In the genomic region with DNA sequence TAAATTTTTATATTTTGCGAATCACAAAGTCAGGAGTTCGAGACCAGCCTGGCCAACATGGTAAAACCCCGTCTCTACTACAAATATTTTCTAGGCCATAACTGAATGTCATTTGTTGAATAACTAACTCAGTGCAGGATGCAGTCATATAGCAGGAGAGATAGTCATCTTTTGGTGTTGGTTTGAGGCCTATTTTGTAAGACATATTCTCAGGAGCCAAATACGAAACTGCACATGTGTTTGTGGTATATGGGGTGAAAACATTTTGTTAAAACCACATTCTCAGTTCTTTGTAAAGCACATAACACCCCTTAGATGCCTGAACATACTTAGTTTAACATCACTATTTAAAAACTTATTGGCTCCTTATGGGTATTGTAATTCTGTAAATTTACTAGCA, we compare ENCODE assay signal across 10 cellular contexts. TPM values are rescaled to one million over a fixed set of nuclear protein-coding genes. Genes with fewer than 3 reads are reported as not detected.
DNase-seq lines count a peak whose midpoint lies in the region; ATAC-seq, FAIRE-seq and TF ChIP-seq lines count a peak whose summit lies in the region.
"Had no signal": no experiment of that assay in that cellular context is flagged by ENCODE, and none has a peak within 500 bp of the region (broad histone marks: within the 10 kb centered on the region; RNA-seq: fewer than 3 reads in every experiment).

No MANE protein-coding gene starts in this region.

- TF ChIP-seq CTCF in GM12878 (IDR thresholded peaks at IDR 0.05 in 2 of 3, conservative IDR thresholded peaks at IDR 0.05 in 1 of 3; ENCODE audit: control insufficient read depth in 2 of 3, extremely low read depth in 1 of 3, insufficient read depth in 1 of 3, low read depth in 3 of 3, low read length in 3 of 3) (no peak), RWPE1 (conservative IDR thresholded peaks at IDR 0.05; ENCODE audit: low read depth) (no peak)

- POLR2A ChIA-PET in GM12878 (lab: Charles Lee) (no interaction called here), RWPE1 (lab: Yijun Ruan, JAX; ENCODE audit: low non-redundant PET) (no interaction called here)

- peak; percentile 87 for FAIRE-seq in GM12878 (lab: Jason Lieb, UNC)

- peaks cover 14% of the 10 kb centered on the region for H3K4me1 ChIP-seq in GM12878 (ENCODE audit: control insufficient read depth, insufficient read depth, low read length)

- in situ Hi-C loops in GM12878 (cut with MboI) = no loop called here

- no peaks in the 10 kb centered on the region for H4K20me1 ChIP-seq in GM12878 (ENCODE audit: control insufficient read depth, insufficient read depth)

- peaks cover 0 to 5% of the 10 kb centered on the region in 2 experiments; a peak in 3 of 4 replicates for H3K27me3 ChIP-seq in GM12878 (replicated peaks in 1 of 2; ENCODE audit: control insufficient read depth in 2 of 2, insufficient read depth in 2 of 2, low read length in 1 of 2)

- H2AFZ ChIP-seq in GM12878 (ENCODE audit: control insufficient read depth, low read depth, low read length) = no peak overlapping the region

- no peaks in the 10 kb centered on the region for H3K79me2 ChIP-seq in GM12878 (ENCODE audit: control insufficient read depth, insufficient read depth, low read length)

- no peak for TF ChIP-seq POLR2A in GM12878 (IDR thresholded peaks at IDR 0.05; ENCODE audit: low read depth, low read length)

- SMC1A ChIA-PET in GM12878 (lab: Charles Lee; ENCODE audit: uncharacterized antibody, unreplicated experiment) = interaction anchor here (0.9 to 1.4 kb wide), 3 partner anchors 18 to 46 kb away, joined by 3 to 5 read pairs (median 4); a partner anchor contains a TSS

- no peak overlapping the region for H3K4me3 ChIP-seq in GM12878

- CTCF ChIA-PET in GM12878 (lab: Yijun Ruan, JAX) = interaction anchor here (1.5 kb wide), 1 partner anchor 46 kb away, joined by 4 read pairs; no protein-coding TSS in a partner anchor
- CTCF ChIA-PET in RWPE1 (lab: Yijun Ruan, JAX) = interaction anchor here (0.9 kb wide), 2 partner anchors 20 to 346 kb away, joined by 3 read pairs; no protein-coding TSS in a partner anchor

- WGBS in GM12878 (ENCODE audit: insufficient coverage, insufficient replicate concordance, low lambda C conversion rate, missing lambda C conversion rate) = 17% methylated on average over 4 of the region's 4 CpGs

- no peak for TF ChIP-seq RAD21 in GM12878 (IDR thresholded peaks at IDR 0.05; ENCODE audit: insufficient read depth, low read depth, low read length)

- no peak overlapping the region for H3K9ac ChIP-seq in GM12878 (ENCODE audit: control insufficient read depth, insufficient read depth, low read length)

- BruUV-seq in GM12878 (replicated peaks; lab: Mats Ljungman, UMichigan) = no TSS peak

- ATAC-seq in GM18511 (IDR thresholded peaks at IDR 0.05; ENCODE audit: unreplicated experiment) (peak; percentile 75), GM21360 (IDR thresholded peaks at IDR 0.05; ENCODE audit: unreplicated experiment) (peak; percentile 67), HG03103 (IDR thresholded peaks at IDR 0.05; ENCODE audit: low read depth, unreplicated experiment) (peak; percentile 70), GM12878 (peak; percentile 91)

- H3K36me3 ChIP-seq in GM12878 (ENCODE audit: control insufficient read depth in 2 of 2, insufficient read depth in 2 of 2, low read length in 1 of 2) = no peaks in the 10 kb centered on the region

- RAD21 ChIA-PET in GM12878 (lab: Charles Lee; ENCODE audit: unreplicated experiment) = interaction anchor here (1.4 kb wide), 1 partner anchor 45 kb away, joined by 4 read pairs; no protein-coding TSS in a partner anchor

- H3K9me3 ChIP-seq in GM12878 (replicated peaks; ENCODE audit: control insufficient read depth, insufficient read depth, low read length) = no peaks in the 10 kb centered on the region; the same call in 2 of the 3 replicates

- intact Hi-C loops in GM12878 (cut with micrococcal nuclease; ENCODE audit: unreplicated experiment) = no loop called here

- TF ChIP-seq EP300 in GM12878 (IDR thresholded peaks at IDR 0.05; ENCODE audit: borderline replicate concordance in 1 of 2, control insufficient read depth in 1 of 2, low read depth in 2 of 2, low read length in 2 of 2) = peak; percentile 25 to 61; a peak in 2 of 4 replicates

- H3K4me2 ChIP-seq in GM12878 (ENCODE audit: control insufficient read depth, insufficient read depth) = peak overlapping the region; percentile 34; the same call in 1 of the 2 replicates

- H3K27ac ChIP-seq in GM12878 (ENCODE audit: control insufficient read depth, insufficient read depth) = no peak overlapping the region
- H3K27ac ChIP-seq in RWPE1 = no peak overlapping the region

- DNase-seq in GM12878 (ENCODE audit: low read depth, low spot score) (peak; percentile 57), ureter (ENCODE audit: low spot score) (no peak), NCI-H1436 (lab: John Stamatoyannopoulos, UW) (no peak), RWPE1 (ENCODE audit: low spot score) (no peak), hepatic stellate cell (ENCODE audit: low spot score) (no peak)
- DNase-seq: GF-D8, KBM-7 had no signal

TF ChIP-seq in GM12878, 131 proteins besides CTCF, POLR2A, EP300 and RAD21 (continues in another document):
- TF ChIP-seq, protein P1, sequence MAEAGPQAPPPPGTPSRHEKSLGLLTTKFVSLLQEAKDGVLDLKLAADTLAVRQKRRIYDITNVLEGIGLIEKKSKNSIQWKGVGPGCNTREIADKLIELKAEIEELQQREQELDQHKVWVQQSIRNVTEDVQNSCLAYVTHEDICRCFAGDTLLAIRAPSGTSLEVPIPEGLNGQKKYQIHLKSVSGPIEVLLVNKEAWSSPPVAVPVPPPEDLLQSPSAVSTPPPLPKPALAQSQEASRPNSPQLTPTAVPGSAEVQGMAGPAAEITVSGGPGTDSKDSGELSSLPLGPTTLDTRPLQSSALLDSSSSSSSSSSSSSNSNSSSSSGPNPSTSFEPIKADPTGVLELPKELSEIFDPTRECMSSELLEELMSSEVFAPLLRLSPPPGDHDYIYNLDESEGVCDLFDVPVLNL (IDR thresholded peaks at IDR 0.05; ENCODE audit: low read depth, low read length) = no peak
- TF ChIP-seq ZNF274 (IDR thresholded peaks at IDR 0.05; ENCODE audit: insufficient read depth, insufficient read length) (no peak), SMAD1 (IDR thresholded peaks at IDR 0.05; ENCODE audit: low read depth, partially characterized antibody) (no peak), DPF2 (IDR thresholded peaks at IDR 0.05) (0 out of 2 replicates have a peak, but pooled peaks have one; percentile 14), SUZ12 (IDR thresholded peaks at IDR 0.05; ENCODE audit: unreplicated experiment) (no peak), BHLHE40 (IDR thresholded peaks at IDR 0.05; ENCODE audit: borderline replicate concordance in 1 of 2, low read depth in 2 of 2, low read length in 1 of 2) (peak; percentile 92 to 93), ZNF217 (IDR thresholded peaks at IDR 0.05) (0 out of 2 replicates have a peak, but pooled peaks have one; percentile 31), SMARCA5 (IDR thresholded peaks at IDR 0.05) (no peak), SMC3 (IDR thresholded peaks at IDR 0.05; ENCODE audit: borderline replicate concordance, low read length) (no peak)

RNA-seq across cellular contexts. Expression of a gene that starts 4.7 kb away (rescaled TPM):
- 0.50 and 0.73 TPM in 2 replicates for total RNA-seq in GM12878 (2013; cell fraction: nucleolus; rRNA removed)
- total RNA-seq in GM12878 (2014; rRNA removed) (not detected in 2 replicates), GM12878 (2014; rRNA removed; fragmentation: Illumina TruSeq; extraction: Trizol) (not detected in 2 replicates), GM12878 (2021) (not detected in 2 replicates), ureter (12.5 TPM)
- 0.17 TPM for polyA plus RNA-seq in GM12878 (2011; ENCODE audit: low read depth)
- polyA plus RNA-seq in GM12878 (2011; rRNA removed) (0.03 TPM in 1 of 2 replicates, not detected in the other), GM12878 (2014; fragmentation: Illumina TruSeq; extraction: Trizol) (0.07 TPM in 1 of 2 replicates, not detected in the other), GM12878 (2014; fragmentation: Nextera tagmentation; extraction: Ambion mirVana) (under 1 TPM in 1 of 2 experiments, not detected in 1; 0.05 TPM), GM12878 (2014; rRNA removed) (not detected in 2 replicates), GM12878 (2016; fragmentation: Nextera tagmentation; extraction: Ambion mirVana) (not detected)
- not detected in 2 replicates for polyA plus RNA-seq in GM12878 (2011; cell fraction: cytosol; rRNA removed)
- polyA plus RNA-seq in GM12878 (2011; cell fraction: nucleus; rRNA removed) = 0.03 TPM in 1 of 2 replicates, not detected in the other
- polyA plus RNA-seq in GM12878 (2012) = 0.27 and 0.93 TPM in 2 replicates
- not detected in 2 replicates for polyA minus RNA-seq in GM12878 (2011; rRNA and poly(A)+ RNA removed)
- polyA minus RNA-seq in GM12878 (2011; cell fraction: cytosol; rRNA and poly(A)+ RNA removed) = not detected in 2 replicates
- not detected in 2 replicates for polyA minus RNA-seq in GM12878 (2011; cell fraction: nucleus; rRNA and poly(A)+ RNA removed)

RNA-seq across cellular contexts. Expression of a gene that starts 45.7 kb away (rescaled TPM):
- total RNA-seq in GM12878 (2013; cell fraction: nucleolus; rRNA removed) = 28.7 and 32.5 TPM in 2 replicates
- total RNA-seq in GM12878 (2014; rRNA removed) = 4.7 and 6.5 TPM in 2 replicates
- 7.3 and 7.5 TPM in 2 replicates for total RNA-seq in GM12878 (2014; rRNA removed; fragmentation: Illumina TruSeq; extraction: Trizol)
- total RNA-seq in GM12878 (2021) = 4.9 and 5.3 TPM in 2 replicates
- polyA plus RNA-seq in GM12878 (2011; ENCODE audit: low read depth) = 2.0 TPM
- 9.7 and 13.9 TPM in 2 replicates for polyA plus RNA-seq in GM12878 (2011; rRNA removed)
- 2.6 and 3.2 TPM in 2 replicates for polyA plus RNA-seq in GM12878 (2011; cell fraction: cytosol; rRNA removed)
- 3.6 and 4.3 TPM in 2 replicates for polyA plus RNA-seq in GM12878 (2011; cell fraction: nucleus; rRNA removed)
- 4.2 and 8.1 TPM in 2 replicates for polyA plus RNA-seq in GM12878 (2012)
- 5.8 and 7.1 TPM in 2 replicates for polyA plus RNA-seq in GM12878 (2014; fragmentation: Illumina TruSeq; extraction: Trizol)
- polyA plus RNA-seq in GM12878 (2014; fragmentation: Nextera tagmentation; extraction: Ambion mirVana) = 1 to 10 TPM; 3.3 to 5.2 TPM
- polyA plus RNA-seq in GM12878 (2014; rRNA removed) = 2.7 and 3.9 TPM in 2 replicates
- 1 to 10 TPM; 5.2 to 5.4 TPM for polyA plus RNA-seq in GM12878 (2016; fragmentation: Nextera tagmentation; extraction: Ambion mirVana)
- 6.1 and 10.5 TPM in 2 replicates for polyA minus RNA-seq in GM12878 (2011; rRNA and poly(A)+ RNA removed)
- 3.3 and 4.0 TPM in 2 replicates for polyA minus RNA-seq in GM12878 (2011; cell fraction: cytosol; rRNA and poly(A)+ RNA removed)
- polyA minus RNA-seq in GM12878 (2011; cell fraction: nucleus; rRNA and poly(A)+ RNA removed) = 6.6 and 6.8 TPM in 2 replicates
- total RNA-seq in ureter = 14.6 TPM
